12 cellular contexts compared by ENCODE assay signal in genomic region chr5:141510850-141511718, GRCh38. TPM values are rescaled to one million over a fixed set of nuclear protein-coding genes. Genes with fewer than 3 reads are reported as not detected.
DNase-seq lines count a peak whose midpoint lies in the region; ATAC-seq and TF ChIP-seq lines count a peak whose summit lies in the region.
"Had no signal": no experiment of that assay in that cellular context is flagged by ENCODE, and none has a peak within 500 bp of the region (broad histone marks: within the 10 kb centered on the region; RNA-seq: fewer than 3 reads in every experiment).

No MANE protein-coding gene starts in this region.

- no peak overlapping the region for H4K8ac ChIP-seq in IMR-90 (ENCODE audit: low read depth in 2 of 2, low read length in 2 of 2)

- no peak for TF ChIP-seq RAD21 in IMR-90 (IDR thresholded peaks at IDR 0.05; ENCODE audit: low read length)

- no peak overlapping the region for H2AK9ac ChIP-seq in IMR-90 (replicated peaks; ENCODE audit: low read depth, low read length, poor library complexity)

- no peak overlapping the region for H4K91ac ChIP-seq in IMR-90 (ENCODE audit: insufficient read depth, low read depth, low read length)

- dilution Hi-C loops in IMR-90 (cut with HindIII; ENCODE audit: low sequenced_read_pairs, unreplicated experiment), result no loop called here

- peak overlapping the region; percentile 56 for H3K4me3 Mint-ChIP-seq in memory B cell
- no peak overlapping the region for H3K4me3 Mint-ChIP-seq in activated T-cell treated with anti-CD3 and anti-CD28 coated beads, Interleukin-2, amount 50 U/mL, for 24 hours

- no peak overlapping the region for H2BK120ac ChIP-seq in IMR-90 (ENCODE audit: low read depth, low read length)

- no peak overlapping the region for H4K5ac ChIP-seq in IMR-90 (ENCODE audit: low read depth, low read length)

- in situ Hi-C loops in IMR-90 (cut with MboI; ENCODE audit: low sequenced_read_pairs), result no loop called here

- peaks cover 28% of the 10 kb centered on the region for H3K9me1 ChIP-seq in IMR-90 (ENCODE audit: insufficient read depth, low read length)

- intact Hi-C loops in IMR-90 (cut with micrococcal nuclease), result no loop called here

- no peak overlapping the region; the same call in 1 of the 2 replicates for H3K4ac ChIP-seq in IMR-90 (ENCODE audit: low read depth, low read length)

- POLR2A ChIA-PET in IMR-90 (lab: Charles Lee; ENCODE audit: unreplicated experiment), result no interaction called here

- no peak overlapping the region for H3K27ac ChIP-seq in IMR-90 (ENCODE audit: insufficient read depth, low read length)
- H3K27ac ChIP-seq: foreskin keratinocyte had no signal

- no peak for ATAC-seq in IMR-90 (ENCODE audit: low read depth)
- ATAC-seq in memory B cell (ENCODE audit: low read depth), result peak; percentile 85
- ATAC-seq: foreskin keratinocyte had no signal

- H3K4me1 ChIP-seq in IMR-90 (ENCODE audit: control insufficient read depth, insufficient read depth, low read length), result peaks cover 54% of the 10 kb centered on the region

- H2BK15ac ChIP-seq in IMR-90 (ENCODE audit: low read depth, low read length), result no peak overlapping the region

- no peak overlapping the region for H3K23ac ChIP-seq in IMR-90 (ENCODE audit: low read depth, low read length)

- no peaks in the 10 kb centered on the region for H3K9me3 ChIP-seq in IMR-90 (ENCODE audit: control insufficient read depth, insufficient read depth, low read length)

- H2BK20ac ChIP-seq in IMR-90 (ENCODE audit: low read depth, low read length), result no peak overlapping the region

- H3K4me1 Mint-ChIP-seq in memory B cell, result peaks cover 65% of the 10 kb centered on the region
- H3K4me1 Mint-ChIP-seq in activated T-cell treated with anti-CD3 and anti-CD28 coated beads, Interleukin-2, amount 50 U/mL, for 24 hours (ENCODE audit: low read depth), result peaks cover 47% of the 10 kb centered on the region

- CTCF ChIA-PET in IMR-90 (lab: Yijun Ruan, JAX), result interaction anchor here (0.6 to 2.7 kb wide), 3 partner anchors 33 to 72 kb away, joined by 3 to 14 read pairs (median 3); no protein-coding TSS in a partner anchor

- no peak overlapping the region for H2AFZ ChIP-seq in IMR-90 (replicated peaks; ENCODE audit: low read length, poor library complexity)

- H3K36me3 ChIP-seq in IMR-90 (ENCODE audit: control insufficient read depth, insufficient read depth, low read length), result peaks cover 27% of the 10 kb centered on the region

- no peaks in the 10 kb centered on the region for H3K9me3 Mint-ChIP-seq in memory B cell
- H3K9me3 Mint-ChIP-seq in activated T-cell treated with anti-CD3 and anti-CD28 coated beads, Interleukin-2, amount 50 U/mL, for 24 hours, result no peaks in the 10 kb centered on the region

- TF ChIP-seq CTCF in GM10266 (IDR thresholded peaks at IDR 0.05; ENCODE audit: control insufficient read depth, insufficient read depth, low read depth, missing control alignments) (no peak), GM20000 (IDR thresholded peaks at IDR 0.05; ENCODE audit: extremely low read depth, missing control alignments) (no peak), IMR-90 (conservative IDR thresholded peaks at IDR 0.05; ENCODE audit: low read depth, low read length) (no peak)

- BruUV-seq in IMR-90 (replicated peaks; lab: Mats Ljungman, UMichigan), result no TSS peak

- peaks cover 3% of the 10 kb centered on the region for H3K27me3 Mint-ChIP-seq in memory B cell
- no peaks in the 10 kb centered on the region for H3K27me3 Mint-ChIP-seq in activated T-cell treated with anti-CD3 and anti-CD28 coated beads, Interleukin-2, amount 50 U/mL, for 24 hours

- TF ChIP-seq POLR2A in IMR-90 (IDR thresholded peaks at IDR 0.05; ENCODE audit: low read depth, low read length), result no peak

- H2BK5ac ChIP-seq in IMR-90 (ENCODE audit: low read depth, low read length, poor library complexity, severe bottlenecking), result no peak overlapping the region

- H3K56ac ChIP-seq in IMR-90 (ENCODE audit: extremely low read depth, insufficient read depth, low read length), result no peak overlapping the region

- H3K4me2 ChIP-seq in IMR-90 (ENCODE audit: low read depth, low read length), result no peak overlapping the region

- H3K27me3 ChIP-seq in IMR-90 (ENCODE audit: control insufficient read depth, insufficient read depth, low read length), result no peaks in the 10 kb centered on the region
- H3K27me3 ChIP-seq: foreskin keratinocyte had no signal

- DNase-seq in GM10266 (ENCODE audit: extremely low spot score) (peak; percentile 46), GM20000 (ENCODE audit: low spot score) (peak; percentile 62), IMR-90 (no peak), memory B cell (ENCODE audit: low spot score in 2 of 2) (peak; percentile 56 to 66), OCI-M2 (lab: John Stamatoyannopoulos, UW; ENCODE audit: unreplicated experiment) (no peak), NCI-H2107 (lab: John Stamatoyannopoulos, UW) (no peak), GM03348 (ENCODE audit: low spot score) (no peak)
- no peak for DNase-seq in activated T-cell treated with anti-CD3 and anti-CD28 coated beads, Interleukin-2, amount 50 U/mL, for 24 hours
- DNase-seq: foreskin keratinocyte, HCEC 1CT, NCI-H187, T-helper 9 cell had no signal

- H3K79me1 ChIP-seq in IMR-90 (ENCODE audit: low read depth in 1 of 2, low read length in 2 of 2), result peaks cover 6 to 49% of the 10 kb centered on the region in 2 experiments

- no peak overlapping the region for H3K14ac ChIP-seq in IMR-90 (replicated peaks; ENCODE audit: low read depth, low read length)

- H2AK5ac ChIP-seq in IMR-90 (ENCODE audit: low read depth, low read length), result 0 out of 2 replicates have a peak overlapping the region, but pooled peaks have one; percentile 83

- H3K18ac ChIP-seq in IMR-90 (ENCODE audit: low read depth, low read length), result no peak overlapping the region

- H3K9ac ChIP-seq in IMR-90 (ENCODE audit: low read depth, low read length), result no peak overlapping the region

- H4K20me1 ChIP-seq in IMR-90 (ENCODE audit: insufficient read depth, low read length), result peaks cover 16% of the 10 kb centered on the region

- no peak overlapping the region for H3K4me3 ChIP-seq in IMR-90 (ENCODE audit: insufficient read depth, low read depth, low read length)

- peak overlapping the region; percentile 70 for H3K27ac Mint-ChIP-seq in memory B cell
- H3K27ac Mint-ChIP-seq in activated T-cell treated with anti-CD3 and anti-CD28 coated beads, Interleukin-2, amount 50 U/mL, for 24 hours, result no peak overlapping the region

- WGBS in IMR-90 (ENCODE audit: extremely low coverage in 2 of 2, insufficient read length in 1 of 2), 2 experiments, result 100% methylated on average over 3 of the region's 14 CpGs; no CpG with 5 or more reads in 1 of the 2 experiments

- peaks cover 8% of the 10 kb centered on the region for H3K36me3 Mint-ChIP-seq in memory B cell
- peaks cover 10% of the 10 kb centered on the region for H3K36me3 Mint-ChIP-seq in activated T-cell treated with anti-CD3 and anti-CD28 coated beads, Interleukin-2, amount 50 U/mL, for 24 hours (ENCODE audit: low read depth)

TF ChIP-seq in IMR-90, 13 proteins besides CTCF, POLR2A, EP300 and RAD21:
- TF ChIP-seq MAFK (IDR thresholded peaks at IDR 0.05; ENCODE audit: low read depth, low read length), result no peak
- no peak for TF ChIP-seq BHLHE40 (IDR thresholded peaks at IDR 0.05; ENCODE audit: low read depth, low read length)
- TF ChIP-seq NFE2L2 (IDR thresholded peaks at IDR 0.05; ENCODE audit: low read depth, low read length), result no peak
- no peak for TF ChIP-seq FOS (IDR thresholded peaks at IDR 0.05; ENCODE audit: low read depth, low read length)

RNA-seq across cellular contexts. Expression of gene PCDHGC5, which starts 22.2 kb away (rescaled TPM):
- 2.5 and 2.9 TPM in 2 replicates for total RNA-seq in IMR-90 (2012; rRNA removed)
- 3.8 TPM in 2 replicates for polyA plus RNA-seq in IMR-90 (2012; rRNA removed)
- polyA plus RNA-seq in IMR-90 (2012; cell fraction: cytosol; rRNA removed), result 2.5 and 3.2 TPM in 2 replicates
- polyA plus RNA-seq in IMR-90 (2012; cell fraction: nucleus; rRNA removed; ENCODE audit: low replicate concordance), result 11.1 and 15.3 TPM in 2 replicates

RNA-seq across cellular contexts. Expression of gene PCDHGC4, which starts 26.3 kb away (rescaled TPM):
- 1.1 and 1.6 TPM in 2 replicates for total RNA-seq in IMR-90 (2012; rRNA removed)
- polyA plus RNA-seq in IMR-90 (2012; rRNA removed), result 0.60 and 0.65 TPM in 2 replicates
- polyA plus RNA-seq in IMR-90 (2012; cell fraction: cytosol; rRNA removed), result 0.12 and 0.24 TPM in 2 replicates
- polyA plus RNA-seq in IMR-90 (2012; cell fraction: nucleus; rRNA removed; ENCODE audit: low replicate concordance), result 4.4 and 5.1 TPM in 2 replicates

RNA-seq across cellular contexts. Expression of gene PCDHGC3, which starts 35.3 kb away (rescaled TPM):
- 21.1 and 21.9 TPM in 2 replicates for total RNA-seq in IMR-90 (2012; rRNA removed)
- 58.9 and 72.1 TPM in 2 replicates for polyA plus RNA-seq in IMR-90 (2012; rRNA removed)
- 70.3 and 79.6 TPM in 2 replicates for polyA plus RNA-seq in IMR-90 (2012; cell fraction: cytosol; rRNA removed)
- polyA plus RNA-seq in IMR-90 (2012; cell fraction: nucleus; rRNA removed; ENCODE audit: low replicate concordance), result 18.5 and 26.3 TPM in 2 replicates

Comparison
In these comparisons a context has a peak if more than half of its experiments do, and no peak if none do; other contexts are left out.
1. DNase-seq: peak in GM10266 (single experiment), GM20000 (single experiment) and memory B cell (2 of 2); none in IMR-90 (single experiment), OCI-M2 (single experiment), NCI-H2107 (single experiment), activated T-cell treated with anti-CD3 and anti-CD28 coated beads, Interleukin-2, amount 50 U/mL, for 24 hours (single experiment) and GM03348 (single experiment).